Comparison of ENCODE assay signal across 24 cellular contexts in genomic region chr10:8614054-8614565, GRCh38.
DNase-seq lines count a peak whose midpoint lies in the region; ATAC-seq, FAIRE-seq and TF ChIP-seq lines count a peak whose summit lies in the region.
"Had no signal": no experiment of that assay in that cellular context is flagged by ENCODE, and none has a peak within 500 bp of the region (broad histone marks: within the 10 kb centered on the region; RNA-seq: fewer than 3 reads in every experiment).

No MANE protein-coding gene starts in this region.

- H3K9ac ChIP-seq in keratinocyte (ENCODE audit: control insufficient read depth, extremely low read depth, insufficient read depth, low read length), result no peak overlapping the region
- H3K9ac ChIP-seq: BLaER1 treated with 17β-estradiol and CSF1 and Interleukin-3, amounts not matched to agents 10 nM and 100 nM; KMS-11 had no signal

- CTCF ChIA-PET in A549 (lab: Yijun Ruan, JAX), result interaction anchor here (1.0 kb wide), 1 partner anchor 126 kb away, joined by 3 read pairs; no protein-coding TSS in a partner anchor

- H3K4me1 ChIP-seq in A549 (peaks cover 34% of the 10 kb centered on the region), RWPE2 (ENCODE audit: insufficient read depth, poor library complexity, severe bottlenecking) (peaks cover 15% of the 10 kb centered on the region), keratinocyte (ENCODE audit: control insufficient read depth, extremely low read depth, insufficient read depth, low read length) (peaks cover 20% of the 10 kb centered on the region), BE2C (no peaks in the 10 kb centered on the region)

- no peaks in the 10 kb centered on the region for H3K9me1 ChIP-seq in keratinocyte (ENCODE audit: control insufficient read depth, extremely low read depth, insufficient read depth, low read length)

- no peak for TF ChIP-seq EP300 in A549 (IDR thresholded peaks at IDR 0.05)

- DNase-seq in A549 (ENCODE audit: low read depth in 1 of 2, low spot score in 1 of 2) (no peak), HT-29 (ENCODE audit: low spot score) (peak; percentile 72), RWPE2 (ENCODE audit: low spot score) (no peak), keratinocyte (ENCODE audit: low read depth, low spot score) (no peak), omental fat pad (ENCODE audit: low spot score) (no peak), left colon (no peak), BE2C (no peak), AG20443 (ENCODE audit: low spot score) (no peak)
- DNase-seq: CD8-positive, alpha-beta T cell; DMS53; GOT3; MG63; NCI-H1105 treated with DMSO at 0.1 percent for 48 hours; NCI-H187; NCI-H2227 treated with DMSO at 0.1 percent for 48 hours; NCI-H510A treated with DMSO at 0.1 percent for 48 hours; NCI-H774; SHP77 treated with DMSO at 0.1 percent for 48 hours had no signal

- H3K4me3 ChIP-seq in A549 (no peak overlapping the region), RWPE2 (ENCODE audit: severe bottlenecking) (no peak overlapping the region), keratinocyte (ENCODE audit: control insufficient read depth in 2 of 3, extremely low read depth in 1 of 3, insufficient read depth in 2 of 3, low read depth in 1 of 3, low read length in 3 of 3) (no peak overlapping the region), BE2C (ENCODE audit: low read depth, low read length) (no peak overlapping the region)
- H3K4me3 ChIP-seq: BLaER1 treated with 17β-estradiol and CSF1 and Interleukin-3, amounts not matched to agents 10 nM and 100 nM; MG63 had no signal

- TF ChIP-seq POLR2A in A549 (IDR thresholded peaks at IDR 0.05; ENCODE audit: low read length), result no peak

- intact Hi-C loops in left colon (cut with DNase I, micrococcal nuclease), result no loop called here

- no peak for ATAC-seq in A549
- ATAC-seq in RWPE2 (ENCODE audit: low read depth), result peak; percentile 59; the same call in 2 of the 3 replicates
- no peak for ATAC-seq in omental fat pad (ENCODE audit: low FRiP score)
- no peak for ATAC-seq in left colon
- ATAC-seq: CD8-positive, alpha-beta T cell; HCT116 had no signal

- TF ChIP-seq CTCF in A549 (IDR thresholded peaks at IDR 0.05), result no peak
- no peak for TF ChIP-seq CTCF in RWPE2 (IDR thresholded peaks at IDR 0.05; ENCODE audit: poor library complexity, severe bottlenecking)
- no peak for TF ChIP-seq CTCF in keratinocyte (optimal IDR thresholded peaks at IDR 0.05 in 1 of 3, IDR thresholded peaks at IDR 0.05 in 1 of 3, conservative IDR thresholded peaks at IDR 0.05 in 1 of 3; ENCODE audit: extremely low read depth in 1 of 3, insufficient read depth in 2 of 3, low read length in 3 of 3)
- TF ChIP-seq CTCF in omental fat pad (IDR thresholded peaks at IDR 0.05), result no peak
- TF ChIP-seq CTCF in BE2C (IDR thresholded peaks at IDR 0.05; ENCODE audit: low read depth, low read length), result no peak

- POLR2A ChIA-PET in A549 (lab: Yijun Ruan, JAX), result no interaction called here

- dilution Hi-C loops in keratinocyte (cut with MboI; ENCODE audit: extremely low pct_ligation_motif_present, low sequenced_read_pairs), result no loop called here

- WGBS in A549 (ENCODE audit: missing lambda C conversion rate), result 82% methylated on average over 6 of the region's 6 CpGs

- H3K27ac ChIP-seq in A549 (no peak overlapping the region), RWPE2 (ENCODE audit: poor library complexity, severe bottlenecking) (no peak overlapping the region), keratinocyte (ENCODE audit: control insufficient read depth, insufficient read depth, low read length) (no peak overlapping the region)
- H3K27ac ChIP-seq: BLaER1 treated with 17β-estradiol and CSF1 and Interleukin-3, amounts not matched to agents 10 nM and 100 nM; KMS-11 had no signal

- H3K36me3 ChIP-seq in RWPE2 (ENCODE audit: low read depth) (no peaks in the 10 kb centered on the region), keratinocyte (ENCODE audit: control insufficient read depth in 2 of 2, extremely low read depth in 1 of 2, insufficient read depth in 2 of 2, low read length in 2 of 2) (no peaks in the 10 kb centered on the region), BE2C (no peaks in the 10 kb centered on the region)
- H3K36me3 ChIP-seq: BLaER1 treated with 17β-estradiol and CSF1 and Interleukin-3, amounts not matched to agents 10 nM and 100 nM; MG63 had no signal

- peak overlapping the region; percentile 81 for H2AFZ ChIP-seq in keratinocyte (ENCODE audit: control insufficient read depth, low read length)

- no peaks in the 10 kb centered on the region for H3K79me2 ChIP-seq in keratinocyte (ENCODE audit: control insufficient read depth, insufficient read depth, low read length)

- TF ChIP-seq RAD21 in A549 (conservative IDR thresholded peaks at IDR 0.05 in 1 of 2, IDR thresholded peaks at IDR 0.05 in 1 of 2), result no peak

- FAIRE-seq in A549 (lab: Jason Lieb, UNC) (peak; percentile 72), keratinocyte (lab: Jason Lieb, UNC) (peak; percentile 9)
- FAIRE-seq: A204.1, GM12892, GM18507 had no signal

- H3K4me2 ChIP-seq in A549, result no peak overlapping the region
- H3K4me2 ChIP-seq in keratinocyte (ENCODE audit: control insufficient read depth, extremely low read depth, insufficient read depth, low read depth, low read length), result peak overlapping the region; percentile 52
- H3K4me2 ChIP-seq: BLaER1 treated with 17β-estradiol and CSF1 and Interleukin-3, amounts not matched to agents 10 nM and 100 nM; KMS-11 had no signal

- H3K9me3 ChIP-seq in A549 (no peaks in the 10 kb centered on the region), RWPE2 (ENCODE audit: severe bottlenecking) (no peaks in the 10 kb centered on the region), keratinocyte (ENCODE audit: control insufficient read depth, low read depth, low read length) (no peaks in the 10 kb centered on the region), BE2C (no peaks in the 10 kb centered on the region)
- H3K9me3 ChIP-seq: MG63 had no signal

- no peaks in the 10 kb centered on the region for H4K20me1 ChIP-seq in keratinocyte (ENCODE audit: control insufficient read depth, extremely low read depth, insufficient read depth, low read length)
- H4K20me1 ChIP-seq: BLaER1 treated with 17β-estradiol and CSF1 and Interleukin-3, amounts not matched to agents 10 nM and 100 nM had no signal

- no peaks in the 10 kb centered on the region for H3K27me3 ChIP-seq in RWPE2 (ENCODE audit: insufficient read depth, poor library complexity, severe bottlenecking)
- no peaks in the 10 kb centered on the region for H3K27me3 ChIP-seq in keratinocyte (ENCODE audit: control insufficient read depth, extremely low read depth, insufficient read depth, low read length)
- H3K27me3 ChIP-seq in BE2C, result no peaks in the 10 kb centered on the region
- H3K27me3 ChIP-seq: BLaER1 treated with 17β-estradiol and CSF1 and Interleukin-3, amounts not matched to agents 10 nM and 100 nM; MG63 had no signal

TF ChIP-seq in A549, 52 proteins besides CTCF, POLR2A, EP300 and RAD21:
- no peak for TF ChIP-seq RARB (CRISPR knock-in tag; IDR thresholded peaks at IDR 0.05)
- TF ChIP-seq REST (IDR thresholded peaks at IDR 0.05), result no peak
- TF ChIP-seq EHF (CRISPR knock-in tag; IDR thresholded peaks at IDR 0.05), result no peak
- no peak for TF ChIP-seq CBX8 (IDR thresholded peaks at IDR 0.05)
- TF ChIP-seq HES2 (IDR thresholded peaks at IDR 0.05), result no peak
